In the genomic region with DNA sequence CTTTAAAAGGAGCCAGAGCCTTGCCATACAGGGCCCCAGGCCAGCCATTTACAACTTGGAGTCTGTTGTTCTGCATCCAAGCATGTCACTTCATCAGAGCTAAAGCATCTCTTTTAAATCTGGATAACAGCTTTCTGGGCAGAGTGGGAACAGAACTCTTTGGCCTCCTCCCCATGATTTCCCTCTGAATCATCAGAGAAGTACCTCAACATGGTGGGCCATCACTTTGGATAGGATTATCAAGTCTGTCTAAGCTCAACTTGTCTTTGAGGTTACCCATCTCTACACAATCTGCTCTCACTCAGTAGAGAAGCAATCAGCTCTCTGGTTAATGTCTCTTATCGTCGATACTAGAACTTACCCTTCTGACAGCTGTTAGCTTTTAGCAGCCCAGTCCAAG, we compare ENCODE assay signal across 21 cellular contexts.
"Had no signal": no experiment of that assay in that cellular context is flagged by ENCODE, and none has a peak within 500 bp of the region (broad histone marks: within the 10 kb centered on the region; RNA-seq: fewer than 3 reads in every experiment).

No MANE protein-coding gene starts in this region.

- DNase-seq: activated CD4-positive, alpha-beta T cell treated with anti-CD3 and anti-CD28 coated beads for 36 hours; activated CD4-positive, alpha-beta T cell treated with anti-CD3 and anti-CD28 coated beads, Interleukin-2, amount 50 U/mL, for 48 hours; activated gamma-delta T cell; amniotic stem cell; effector memory CD8-positive, alpha-beta T cell; esophagus squamous epithelium; foreskin keratinocyte; hippocampal formation; kidney; left ventricle myocardium superior; natural killer cell; right lobe of liver; small intestine; stimulated activated CD4-positive, alpha-beta T cell treated with anti-CD3 and anti-CD28 coated beads, Interleukin-4, amount 100 ng/mL, for 24 hours; stimulated activated naive B cell treated with anti-CD40 and anti-IgM and Interleukin-4, amounts not matched to agents 10 μg/mL and 1 μg/mL and 100 μg/mL, for 72 hours; upper lobe of right lung had no signal

- H3K36me3 ChIP-seq: esophagus squamous epithelium, neutrophil, right lobe of liver, thoracic aorta, upper lobe of right lung had no signal

- H3K79me2 ChIP-seq: parathyroid adenoma had no signal

- H3K9me3 ChIP-seq: esophagus squamous epithelium, neutrophil, right lobe of liver, thoracic aorta, upper lobe of right lung had no signal

- H3K4me3 ChIP-seq: esophagus squamous epithelium, right lobe of liver, thoracic aorta, upper lobe of right lung had no signal

- H3K4me1 ChIP-seq: parathyroid adenoma, right lobe of liver, upper lobe of right lung had no signal

- H3K9ac ChIP-seq: parathyroid adenoma had no signal

- H3K27ac ChIP-seq: esophagus squamous epithelium, foreskin keratinocyte, neutrophil, parathyroid adenoma, right lobe of liver, thoracic aorta, upper lobe of right lung had no signal

- ATAC-seq: activated CD4-positive, alpha-beta T cell treated with anti-CD3 and anti-CD28 coated beads for 36 hours; activated naive CD4-positive, alpha-beta T cell treated with anti-CD3 and anti-CD28 coated beads, Interleukin-2, amount 50 U/mL, for 72 hours; effector memory CD8-positive, alpha-beta T cell; foreskin keratinocyte; left ventricle myocardium superior; natural killer cell; right lobe of liver; stimulated activated naive B cell treated with anti-CD40 and anti-IgM and Interleukin-4, amounts not matched to agents 10 μg/mL and 1 μg/mL and 100 μg/mL, for 72 hours; upper lobe of right lung; WTC11 had no signal

- H3K27me3 ChIP-seq: esophagus squamous epithelium, foreskin keratinocyte, neutrophil, right lobe of liver, upper lobe of right lung had no signal

- H2AFZ ChIP-seq: parathyroid adenoma had no signal
